In the genomic region with DNA sequence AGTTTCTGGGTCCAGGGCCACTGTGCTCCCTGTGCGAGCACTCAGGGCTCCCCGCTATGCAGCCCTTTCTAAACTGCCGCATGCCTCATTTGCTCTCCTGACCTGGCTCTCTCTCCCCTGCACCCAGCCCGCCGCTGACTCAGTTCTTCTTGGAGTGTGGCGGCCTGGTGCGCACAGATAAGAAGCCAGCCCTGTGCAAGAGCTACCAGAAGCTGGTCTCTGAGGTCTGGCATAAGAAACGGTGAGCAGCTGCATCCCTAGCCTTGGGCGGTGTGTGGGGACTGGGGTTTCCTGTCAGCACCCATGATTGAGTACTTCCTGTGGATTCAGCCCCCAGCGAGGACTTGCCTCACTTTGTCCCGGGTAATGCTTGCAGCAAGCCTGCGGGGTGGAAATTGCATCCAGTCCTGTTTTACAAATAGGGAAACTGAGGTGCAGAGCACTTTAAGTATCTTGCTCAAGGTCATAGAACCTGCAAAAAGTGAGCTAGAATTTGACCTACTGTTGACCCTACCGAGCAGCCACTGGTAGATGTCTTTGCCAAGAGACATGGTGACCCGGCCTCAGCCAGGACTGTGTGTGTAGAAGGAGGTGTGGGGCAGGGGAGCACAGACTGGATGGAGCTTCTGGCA, we compare ENCODE assay signal across 8 cellular contexts.
DNase-seq lines count a peak whose midpoint lies in the region; ATAC-seq lines count a peak whose summit lies in the region.

No MANE protein-coding gene starts in this region.

- H3K4me1 ChIP-seq in effector memory CD4-positive, alpha-beta T cell (ENCODE audit: control insufficient read depth, insufficient read depth, low read length, poor library complexity, severe bottlenecking) = peaks cover 61% of the 10 kb centered on the region

- H3K27ac ChIP-seq in effector memory CD4-positive, alpha-beta T cell (ENCODE audit: insufficient read depth, low read length, poor library complexity, severe bottlenecking) = peak overlapping the region; percentile 57

- no peaks in the 10 kb centered on the region for H3K9me3 ChIP-seq in effector memory CD4-positive, alpha-beta T cell (ENCODE audit: control insufficient read depth, low read length)

- H3K4me3 ChIP-seq in effector memory CD4-positive, alpha-beta T cell (ENCODE audit: insufficient read depth, low read depth, low read length, poor library complexity, severe bottlenecking) = peak overlapping the region; percentile 4

- DNase-seq in Kasumi-1 (lab: John Stamatoyannopoulos, UW) (peak; percentile 96), NCI-H2029 (lab: John Stamatoyannopoulos, UW) (no peak)
- DNase-seq in activated CD4-positive, CD25-positive, alpha-beta regulatory T cell treated with anti-CD3 and anti-CD28 coated beads, Interleukin-2, amount 50 U/mL, for 72 hours = peak; percentile 65
- peak; percentile 58 to 74 (median 74) for DNase-seq in effector memory CD4-positive, alpha-beta T cell
- DNase-seq in stimulated activated CD8-positive, alpha-beta memory T cell treated with anti-CD3 and anti-CD28 coated beads, Interleukin-4, amount 100 ng/mL, for 24 hours (ENCODE audit: low read depth) = peak; percentile 42

- H3K36me3 ChIP-seq in effector memory CD4-positive, alpha-beta T cell (ENCODE audit: control insufficient read depth, insufficient read depth, low read length) = peaks cover 23% of the 10 kb centered on the region

- no peaks in the 10 kb centered on the region for H3K27me3 ChIP-seq in effector memory CD4-positive, alpha-beta T cell (replicated peaks; ENCODE audit: control insufficient read depth, insufficient read depth, low read length, poor library complexity, severe bottlenecking)

- ATAC-seq in HG03196 (IDR thresholded peaks at IDR 0.05; ENCODE audit: unreplicated experiment) = no peak
- ATAC-seq in GM18517 (IDR thresholded peaks at IDR 0.05; ENCODE audit: unreplicated experiment) = no peak
- no peak for ATAC-seq in HG03095 (IDR thresholded peaks at IDR 0.05; ENCODE audit: unreplicated experiment)
